7 cellular contexts compared by ENCODE assay signal in the genomic region with DNA sequence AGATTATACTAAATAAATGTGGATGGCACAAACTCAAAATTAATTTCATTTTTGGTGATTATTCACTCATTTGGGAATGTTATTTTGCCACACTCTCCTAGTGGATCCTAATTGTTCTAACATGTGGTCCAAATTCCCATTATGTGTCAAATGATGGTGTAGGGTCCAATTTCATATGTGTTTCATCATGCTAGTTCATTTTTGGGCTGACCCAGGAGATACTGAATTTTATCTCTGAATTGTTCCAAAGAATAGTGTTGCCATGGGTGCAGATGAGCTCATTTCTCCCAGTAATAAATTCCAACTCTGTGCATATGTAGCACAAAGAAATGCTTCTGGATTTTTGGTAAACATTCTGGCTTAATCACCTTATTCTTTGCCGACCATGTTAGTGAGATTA.
"Had no signal": no experiment of that assay in that cellular context is flagged by ENCODE, and none has a peak within 500 bp of the region (broad histone marks: within the 10 kb centered on the region; RNA-seq: fewer than 3 reads in every experiment).

No MANE protein-coding gene starts in this region.

- DNase-seq: GM23248, GOT3, H7, HFFc6, IMR-90, KBM-7 had no signal

- H3K4me3 ChIP-seq: GM23248, HAP-1 had no signal

- H3K27ac ChIP-seq: GM23248 had no signal
